In the genomic region with DNA sequence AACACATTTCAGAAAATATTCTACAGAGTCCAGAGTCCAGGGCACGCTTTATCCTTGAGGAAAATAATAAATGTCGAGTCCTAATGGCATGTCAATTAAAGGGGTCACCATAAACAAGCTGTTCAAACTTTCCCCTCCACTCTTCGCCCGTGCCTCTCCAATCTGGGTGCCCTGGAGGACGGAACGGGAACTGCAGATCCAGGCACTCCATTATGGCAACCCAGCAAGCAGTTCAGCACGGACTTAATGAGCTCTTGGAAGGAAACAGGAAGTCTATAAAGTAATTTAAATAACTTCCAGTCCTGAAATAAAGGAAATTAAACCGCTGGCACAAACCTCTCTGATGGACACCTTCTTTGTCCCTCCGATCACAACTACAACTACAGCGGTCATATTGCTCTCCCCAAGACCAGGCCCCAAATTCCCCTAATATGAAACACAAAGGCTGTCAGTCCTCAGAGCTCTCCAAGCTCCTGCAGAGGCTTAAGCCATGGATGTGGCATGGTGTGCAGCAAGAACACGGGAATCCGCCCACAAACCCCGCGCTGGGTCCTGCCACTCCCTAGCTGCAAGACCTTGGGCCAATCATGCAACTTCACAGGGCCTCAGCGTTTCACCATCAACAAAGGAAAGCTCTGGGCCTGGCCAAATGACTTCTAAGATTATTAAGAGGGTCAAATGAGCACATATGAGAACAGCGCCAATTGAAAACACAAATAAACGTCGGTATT, we compare ENCODE assay signal across 9 cellular contexts. TPM values are rescaled to one million over a fixed set of nuclear protein-coding genes. Genes with fewer than 3 reads are reported as not detected.
DNase-seq lines count a peak whose midpoint lies in the region; ATAC-seq, FAIRE-seq and TF ChIP-seq lines count a peak whose summit lies in the region.
"Had no signal": no experiment of that assay in that cellular context is flagged by ENCODE, and none has a peak within 500 bp of the region (broad histone marks: within the 10 kb centered on the region; RNA-seq: fewer than 3 reads in every experiment).

No MANE protein-coding gene starts in this region.

- peaks cover 13% of the 10 kb centered on the region for H3K4me1 ChIP-seq in colonic mucosa
- H3K4me1 ChIP-seq in kidney (ENCODE audit: control insufficient read depth in 1 of 2, insufficient read depth in 1 of 2, low read depth in 1 of 2, low read length in 2 of 2), result peaks cover 11 to 20% of the 10 kb centered on the region in 2 donors

- intact Hi-C loops in activated CD4-positive, alpha-beta T cell treated with anti-CD3 and anti-CD28 coated beads, Interleukin-2, amount 10 ng/mL, durations not matched to agents 24 days and 14 days (cut with micrococcal nuclease), result no loop called here
- intact Hi-C loops in colonic mucosa (cut with DNase I) (no loop called here), kidney (cut with DNase I) (no loop called here)

- H3K4me3 ChIP-seq in colonic mucosa (no peak overlapping the region), retinal pigment epithelial cell (ENCODE audit: low read length) (no peak overlapping the region), kidney (ENCODE audit: low read length in 2 of 2) (no peak overlapping the region)
- H3K4me3 ChIP-seq: lung had no signal

- H3K27me3 Mint-ChIP-seq in activated CD4-positive, alpha-beta T cell treated with anti-CD3 and anti-CD28 coated beads, Interleukin-2, amount 10 ng/mL, durations not matched to agents 24 days and 14 days, result no peaks in the 10 kb centered on the region

- peak; percentile 37; the same call in 1 of the 2 replicates for TF ChIP-seq CTCF in LNCAP (IDR thresholded peaks at IDR 0.05)
- TF ChIP-seq CTCF in colonic mucosa (IDR thresholded peaks at IDR 0.05), result no peak
- peak; percentile 66 for TF ChIP-seq CTCF in retinal pigment epithelial cell (conservative IDR thresholded peaks at IDR 0.05; ENCODE audit: low read depth, low read length)
- TF ChIP-seq CTCF in kidney (IDR thresholded peaks at IDR 0.05; ENCODE audit: borderline replicate concordance, extremely low read depth, insufficient read depth), result no peak

- H3K27me3 ChIP-seq in colonic mucosa, result no peaks in the 10 kb centered on the region

- H3K9me3 ChIP-seq in colonic mucosa (no peaks in the 10 kb centered on the region), kidney (ENCODE audit: control insufficient read depth in 1 of 2, low read length in 2 of 2) (no peaks in the 10 kb centered on the region)

- H3K36me3 ChIP-seq in colonic mucosa (no peaks in the 10 kb centered on the region), kidney (ENCODE audit: control insufficient read depth in 1 of 2, insufficient read depth in 2 of 2, low read length in 2 of 2) (no peaks in the 10 kb centered on the region)

- no peak overlapping the region for H3K27ac Mint-ChIP-seq in activated CD4-positive, alpha-beta T cell treated with anti-CD3 and anti-CD28 coated beads, Interleukin-2, amount 10 ng/mL, durations not matched to agents 24 days and 14 days

- FAIRE-seq in kidney (lab: Jason Lieb, UNC), result no peak

- peaks cover under 1% of the 10 kb centered on the region for H3K9me3 Mint-ChIP-seq in activated CD4-positive, alpha-beta T cell treated with anti-CD3 and anti-CD28 coated beads, Interleukin-2, amount 10 ng/mL, durations not matched to agents 24 days and 14 days

- H3K9ac ChIP-seq in colonic mucosa (ENCODE audit: low read depth in 2 of 2, low read length in 2 of 2) (no peak overlapping the region), kidney (ENCODE audit: low read length in 2 of 2) (no peak overlapping the region)

- peak; percentile 60 for DNase-seq in activated CD4-positive, alpha-beta T cell treated with anti-CD3 and anti-CD28 coated beads, Interleukin-2, amount 10 ng/mL, durations not matched to agents 24 days and 14 days
- DNase-seq in activated CD4-positive, alpha-beta T cell treated with anti-CD3 and anti-CD28 coated beads, Interleukin-2, amount 50 U/mL, for 4 hours, result no peak
- DNase-seq in colonic mucosa (peak; percentile 43), retinal pigment epithelial cell (ENCODE audit: low read depth) (no peak), globus pallidus (ENCODE audit: low spot score) (no peak), kidney (no peak)

- no peaks in the 10 kb centered on the region for H3K4me1 Mint-ChIP-seq in activated CD4-positive, alpha-beta T cell treated with anti-CD3 and anti-CD28 coated beads, Interleukin-2, amount 10 ng/mL, durations not matched to agents 24 days and 14 days

- H3K27ac ChIP-seq in colonic mucosa, result no peak overlapping the region
- no peak overlapping the region for H3K27ac ChIP-seq in kidney (ENCODE audit: low read depth in 2 of 2, low read length in 2 of 2)

- H3K36me3 Mint-ChIP-seq in activated CD4-positive, alpha-beta T cell treated with anti-CD3 and anti-CD28 coated beads, Interleukin-2, amount 10 ng/mL, durations not matched to agents 24 days and 14 days (ENCODE audit: low read depth), result no peaks in the 10 kb centered on the region

- no peak overlapping the region for H3K4me3 Mint-ChIP-seq in activated CD4-positive, alpha-beta T cell treated with anti-CD3 and anti-CD28 coated beads, Interleukin-2, amount 10 ng/mL, durations not matched to agents 24 days and 14 days

- no peak for ATAC-seq in GM18907 (IDR thresholded peaks at IDR 0.05; ENCODE audit: unreplicated experiment)

RNA-seq across cellular contexts. Expression of a gene that starts 52.6 kb away (rescaled TPM):
- total RNA-seq in activated CD4-positive, alpha-beta T cell treated with anti-CD3 and anti-CD28 coated beads, Interleukin-2, amount 10 ng/mL, durations not matched to agents 24 days and 14 days, result 0.49 and 0.88 TPM in 2 replicates
- total RNA-seq in colonic mucosa (10 to 100 TPM; 10.5 to 12.8 TPM), kidney (29.3 TPM)
- 2.3 TPM for polyA plus RNA-seq in kidney (ENCODE audit: insufficient read depth, low read depth, low replicate concordance)

Comparison
In these comparisons a context has a peak if more than half of its experiments do, and no peak if none do; other contexts are left out.
1. DNase-seq: peak in activated CD4-positive, alpha-beta T cell treated with anti-CD3 and anti-CD28 coated beads, Interleukin-2, amount 10 ng/mL, durations not matched to agents 24 days and 14 days (single experiment) and colonic mucosa (single experiment); none in activated CD4-positive, alpha-beta T cell treated with anti-CD3 and anti-CD28 coated beads, Interleukin-2, amount 50 U/mL, for 4 hours (0 of 2), retinal pigment epithelial cell (single experiment), globus pallidus (single experiment) and kidney (single experiment).
2. CTCF ChIP-seq: peak in LNCAP (single experiment) and retinal pigment epithelial cell (single experiment); none in colonic mucosa (single experiment) and kidney (single experiment).